Comparison of ENCODE assay signal across 8 cellular contexts in genomic region chr4:184647391-184648101, GRCh38. TPM values are rescaled to one million over a fixed set of nuclear protein-coding genes. Genes with fewer than 3 reads are reported as not detected.
DNase-seq lines count a peak whose midpoint lies in the region; ATAC-seq and TF ChIP-seq lines count a peak whose summit lies in the region.

No MANE protein-coding gene starts in this region.

- ATAC-seq in natural killer cell treated with Interleukin-12 subunit alpha and Interleukin-12 subunit beta and Interleukin-15 and Interleukin-18, amount 100 ng/mL, for 72 hours, result no peak

- H3K36me3 ChIP-seq in BJ (ENCODE audit: control insufficient read depth, insufficient read depth, low read length), result no peaks in the 10 kb centered on the region
- H3K36me3 ChIP-seq in colonic mucosa, result no peaks in the 10 kb centered on the region

- CTCF ChIA-PET in BJ (lab: Yijun Ruan, JAX), result interaction anchor here (0.6 to 1.2 kb wide), 3 partner anchors 86 to 475 kb away, joined by 3 read pairs; partner anchors contain the start of gene CENPU

- peaks cover 7% of the 10 kb centered on the region for H3K4me1 ChIP-seq in colonic mucosa

- peaks cover 57 to 75% of the 10 kb centered on the region in 2 donors for H3K4me1 Mint-ChIP-seq in natural killer cell treated with Interleukin-12 subunit alpha and Interleukin-12 subunit beta and Interleukin-15 and Interleukin-18, amount 100 ng/mL, for 72 hours (ENCODE audit: low read depth in 2 of 2)

- no peaks in the 10 kb centered on the region for H3K27me3 Mint-ChIP-seq in natural killer cell treated with Interleukin-12 subunit alpha and Interleukin-12 subunit beta and Interleukin-15 and Interleukin-18, amount 100 ng/mL, for 72 hours

- H3K27ac Mint-ChIP-seq in natural killer cell treated with Interleukin-12 subunit alpha and Interleukin-12 subunit beta and Interleukin-15 and Interleukin-18, amount 100 ng/mL, for 72 hours, result peak overlapping the region; percentile 89 to 97

- H3K27ac ChIP-seq in colonic mucosa, result peak overlapping the region; percentile 99

- H3K36me3 Mint-ChIP-seq in natural killer cell treated with Interleukin-12 subunit alpha and Interleukin-12 subunit beta and Interleukin-15 and Interleukin-18, amount 100 ng/mL, for 72 hours, result peaks cover 34% of the 10 kb centered on the region

- peak overlapping the region; percentile 76 for H3K4me3 ChIP-seq in BJ (ENCODE audit: low read depth, low read length)
- H3K4me3 ChIP-seq in LNCaP clone FGC (ENCODE audit: low read depth, low read length), result peak overlapping the region; percentile 81
- peak overlapping the region; percentile 85 for H3K4me3 ChIP-seq in colonic mucosa

- intact Hi-C loops in colonic mucosa (cut with DNase I), result loop anchor here (10.0 kb wide), 1 partner anchor 87 kb away; the partner anchor contains the start of gene CENPU

- H3K27me3 ChIP-seq in BJ (ENCODE audit: control insufficient read depth, insufficient read depth, low read length), result no peaks in the 10 kb centered on the region
- no peaks in the 10 kb centered on the region for H3K27me3 ChIP-seq in colonic mucosa

- no peak for TF ChIP-seq CTCF in BJ (IDR thresholded peaks at IDR 0.05; ENCODE audit: insufficient read depth, low read depth, low read length)
- no peak for TF ChIP-seq CTCF in LNCaP clone FGC (IDR thresholded peaks at IDR 0.05; ENCODE audit: control insufficient read depth, extremely low read depth, insufficient read depth)
- TF ChIP-seq CTCF in colonic mucosa (IDR thresholded peaks at IDR 0.05), result no peak

- peak overlapping the region; percentile 85 to 97 for H3K9ac ChIP-seq in colonic mucosa (ENCODE audit: low read depth in 2 of 2, low read length in 2 of 2)

- no peaks in the 10 kb centered on the region for H3K9me3 Mint-ChIP-seq in natural killer cell treated with Interleukin-12 subunit alpha and Interleukin-12 subunit beta and Interleukin-15 and Interleukin-18, amount 100 ng/mL, for 72 hours

- H3K9me3 ChIP-seq in colonic mucosa, result no peaks in the 10 kb centered on the region

- DNase-seq in BJ (ENCODE audit: low read depth), result no peak
- no peak for DNase-seq in LNCaP clone FGC (ENCODE audit: low read depth)
- no peak for DNase-seq in colonic mucosa
- DNase-seq in natural killer cell treated with Interleukin-12 subunit alpha and Interleukin-12 subunit beta and Interleukin-15 and Interleukin-18, amount 100 ng/mL, for 72 hours (ENCODE audit: low spot score), result no peak
- DNase-seq in NOMO-1 treated with DMSO at 0.1 percent for 48 hours (lab: John Stamatoyannopoulos, UW; ENCODE audit: unreplicated experiment), result no peak
- no peak for DNase-seq in NCI-H748 treated with DMSO at 0.1 percent for 48 hours (lab: John Stamatoyannopoulos, UW)
- no peak for DNase-seq in AG08395 (ENCODE audit: low spot score)
- DNase-seq in activated CD4-positive, alpha-beta T cell treated with anti-CD3 and anti-CD28 coated beads for 4 hours, result no peak

- POLR2A ChIA-PET in BJ (lab: Charles Lee), result no interaction called here

- peak overlapping the region; percentile 100 for H3K4me3 Mint-ChIP-seq in natural killer cell treated with Interleukin-12 subunit alpha and Interleukin-12 subunit beta and Interleukin-15 and Interleukin-18, amount 100 ng/mL, for 72 hours

RNA-seq across cellular contexts. Expression of gene CASP3, which starts 1.7 kb away (rescaled TPM):
- 20.5 and 32.3 TPM in 2 replicates for polyA plus RNA-seq in BJ (2011; rRNA removed)
- 11.0 and 24.3 TPM in 2 replicates for polyA minus RNA-seq in BJ (2011; rRNA and poly(A)+ RNA removed)
- total RNA-seq in colonic mucosa, result 10 to 100 TPM; 45.4 to 57.9 TPM
- total RNA-seq in natural killer cell treated with Interleukin-12 subunit alpha and Interleukin-12 subunit beta and Interleukin-15 and Interleukin-18, amount 100 ng/mL, for 72 hours, result 10 to 100 TPM; 65.8 to 96.5 TPM

RNA-seq across cellular contexts. Expression of gene PRIMPOL, which starts 2.0 kb away (rescaled TPM):
- polyA plus RNA-seq in BJ (2011; rRNA removed), result 6.0 and 15.6 TPM in 2 replicates
- polyA minus RNA-seq in BJ (2011; rRNA and poly(A)+ RNA removed), result 2.8 and 3.3 TPM in 2 replicates
- 10 to 100 TPM; 16.0 to 21.6 TPM for total RNA-seq in colonic mucosa
- total RNA-seq in natural killer cell treated with Interleukin-12 subunit alpha and Interleukin-12 subunit beta and Interleukin-15 and Interleukin-18, amount 100 ng/mL, for 72 hours, result 10 to 100 TPM; 19.1 to 19.3 TPM
